10 cellular contexts compared by ENCODE assay signal in genomic region chr12:124509300-124509675, GRCh38. TPM values are rescaled to one million over a fixed set of nuclear protein-coding genes. Genes with fewer than 3 reads are reported as not detected.
DNase-seq lines count a peak whose midpoint lies in the region; ATAC-seq and TF ChIP-seq lines count a peak whose summit lies in the region.
"Had no signal": no experiment of that assay in that cellular context is flagged by ENCODE, and none has a peak within 500 bp of the region (broad histone marks: within the 10 kb centered on the region; RNA-seq: fewer than 3 reads in every experiment).

No MANE protein-coding gene starts in this region.

- H3K27me3 ChIP-seq in BLaER1 = no peaks in the 10 kb centered on the region
- no peaks in the 10 kb centered on the region for H3K27me3 ChIP-seq in NT2/D1 (ENCODE audit: insufficient read depth, insufficient read length)
- no peaks in the 10 kb centered on the region for H3K27me3 ChIP-seq in esophagus (ENCODE audit: control insufficient read depth in 1 of 2, insufficient read depth in 2 of 2, low read length in 2 of 2)

- H3K27me3 Mint-ChIP-seq in progenitor cell of endocrine pancreas = no peaks in the 10 kb centered on the region

- ATAC-seq in GM18867 (IDR thresholded peaks at IDR 0.05; ENCODE audit: unreplicated experiment) = no peak

- H3K4me1 ChIP-seq in BLaER1 = peaks cover 100% of the 10 kb centered on the region
- H3K4me1 ChIP-seq in NT2/D1 (ENCODE audit: insufficient read depth, insufficient read length) = peaks cover 49% of the 10 kb centered on the region
- peaks cover 10 to 44% of the 10 kb centered on the region in 2 donors for H3K4me1 ChIP-seq in esophagus (ENCODE audit: control insufficient read depth in 2 of 2, insufficient read depth in 2 of 2, low read length in 1 of 2)

- peaks cover 1% of the 10 kb centered on the region for H3K36me3 Mint-ChIP-seq in progenitor cell of endocrine pancreas (ENCODE audit: insufficient read depth)

- peak overlapping the region; percentile 80 for H3K4me2 ChIP-seq in BLaER1

- H3K9me3 ChIP-seq in BLaER1 (no peaks in the 10 kb centered on the region), NT2/D1 (ENCODE audit: insufficient read depth, low read length) (no peaks in the 10 kb centered on the region), esophagus (ENCODE audit: control insufficient read depth in 2 of 2, insufficient read depth in 1 of 2, low read depth in 1 of 2, low read length in 1 of 2) (no peaks in the 10 kb centered on the region)

- no peak for TF ChIP-seq CTCF in progenitor cell of endocrine pancreas (IDR thresholded peaks at IDR 0.05; ENCODE audit: unreplicated experiment)

- H3K36me3 ChIP-seq in BLaER1 (peaks cover 16% of the 10 kb centered on the region), NT2/D1 (ENCODE audit: insufficient read depth, insufficient read length, low read length) (peaks cover 21% of the 10 kb centered on the region), esophagus (ENCODE audit: control insufficient read depth in 2 of 2, insufficient read depth in 2 of 2, low read length in 1 of 2) (no peaks in the 10 kb centered on the region)

- WGBS in esophagus, 2 donors = 82 to 86% methylated on average over 1 of the region's 1 CpG

- DNase-seq in NT2/D1 (ENCODE audit: low read depth, low spot score) (no peak), progenitor cell of endocrine pancreas (ENCODE audit: low spot score, unreplicated experiment) (no peak), SKM-1 (lab: John Stamatoyannopoulos, UW; ENCODE audit: unreplicated experiment) (no peak)
- DNase-seq in activated CD4-positive, alpha-beta T cell treated with anti-CD3 and anti-CD28 coated beads, Interleukin-2, amount 50 U/mL, for 1 hour = no peak
- DNase-seq in activated CD4-positive, alpha-beta T cell treated with anti-CD3 and anti-CD28 coated beads for 4 hours = no peak
- DNase-seq: NCI-H1930, SHP77 had no signal

- no peak overlapping the region for H3K4me3 Mint-ChIP-seq in progenitor cell of endocrine pancreas (ENCODE audit: low read depth)

- H3K9ac ChIP-seq in BLaER1 (no peak overlapping the region), NT2/D1 (ENCODE audit: insufficient read length, low read depth) (peak overlapping the region; percentile 52)

- H3K4me3 ChIP-seq in BLaER1 (no peak overlapping the region), NT2/D1 (ENCODE audit: insufficient read length, low read depth) (no peak overlapping the region), esophagus (ENCODE audit: low read depth in 1 of 2, low read length in 2 of 2) (no peak overlapping the region)

- H3K9me3 Mint-ChIP-seq in progenitor cell of endocrine pancreas (ENCODE audit: low read depth) = no peaks in the 10 kb centered on the region

- peaks cover 100% of the 10 kb centered on the region for H4K20me1 ChIP-seq in BLaER1

- H3K27ac ChIP-seq in BLaER1 = no peak overlapping the region; the same call in 1 of the 2 replicates
- H3K27ac ChIP-seq in esophagus (ENCODE audit: low read depth in 2 of 2, low read length in 1 of 2) = peak overlapping the region; percentile 49 to 76

- H3K4me1 Mint-ChIP-seq in progenitor cell of endocrine pancreas (ENCODE audit: low read depth) = peaks cover 49% of the 10 kb centered on the region

- H3K27ac Mint-ChIP-seq in progenitor cell of endocrine pancreas = peak overlapping the region; percentile 94

RNA-seq across cellular contexts. Expression of gene NCOR2, which starts 58.1 kb away (rescaled TPM):
- 10 to 100 TPM; 22.9 to 48.1 TPM for polyA plus RNA-seq in esophagus
- 218 and 251 TPM in 2 replicates for total RNA-seq in progenitor cell of endocrine pancreas
